In genomic region chr2:55965966-55966365, GRCh38 we compare ENCODE assay signal across 14 cellular contexts. TPM values are rescaled to one million over a fixed set of nuclear protein-coding genes. Genes with fewer than 3 reads are reported as not detected.
DNase-seq lines count a peak whose midpoint lies in the region; ATAC-seq and TF ChIP-seq lines count a peak whose summit lies in the region.
"Had no signal": no experiment of that assay in that cellular context is flagged by ENCODE, and none has a peak within 500 bp of the region (broad histone marks: within the 10 kb centered on the region; RNA-seq: fewer than 3 reads in every experiment).

No MANE protein-coding gene starts in this region.

- DNase-seq in GM03348 (ENCODE audit: low spot score) = peak; percentile 15
- no peak for DNase-seq in body of pancreas
- DNase-seq in left ventricle myocardium superior = no peak
- no peak for DNase-seq in sciatic nerve (ENCODE audit: low spot score)
- DNase-seq in activated CD4-positive, alpha-beta T cell treated with anti-CD3 and anti-CD28 coated beads for 1 hour = no peak
- DNase-seq in activated T-cell treated with anti-CD3 and anti-CD28 coated beads, Interleukin-2, amount 50 U/mL, for 48 hours = no peak
- DNase-seq in GM19240 (ENCODE audit: insufficient read length, low spot score) = no peak
- DNase-seq: NCI-H2171; RPMI8226; small intestine; stimulated activated naive B cell treated with anti-CD40 and anti-IgM and Interleukin-4, amounts not matched to agents 10 μg/mL and 1 μg/mL and 100 μg/mL, for 72 hours had no signal

- peak overlapping the region in 3 of 4 donors; percentile 59 to 63 (median 61) for H3K27ac ChIP-seq in body of pancreas
- H3K27ac ChIP-seq: neutrophil had no signal

- no peaks in the 10 kb centered on the region for H3K9me3 ChIP-seq in body of pancreas
- H3K9me3 ChIP-seq: neutrophil had no signal

- TF ChIP-seq POLR2A in body of pancreas (IDR thresholded peaks at IDR 0.05) = no peak

- intact Hi-C loops in body of pancreas (cut with DNase I) = loop anchor here (10.0 kb wide), 1 partner anchor 169 kb away; no protein-coding TSS in a partner anchor
- intact Hi-C loops in left ventricle myocardium superior (cut with micrococcal nuclease) = loop anchor here (10.0 kb wide), 1 partner anchor 191 kb away; no protein-coding TSS in a partner anchor
- intact Hi-C loops in sciatic nerve (cut with DNase I) = no loop called here

- no peak overlapping the region for H3K4me3 ChIP-seq in body of pancreas

- no peaks in the 10 kb centered on the region for H3K36me3 ChIP-seq in body of pancreas (replicated peaks in 1 of 2; ENCODE audit: insufficient read depth in 1 of 2, low read depth in 2 of 2)
- H3K36me3 ChIP-seq: neutrophil had no signal

- 19 to 24% methylated on average over 3 of the region's 3 CpGs for WGBS in body of pancreas, 2 donors

- no peak for TF ChIP-seq CTCF in body of pancreas (IDR thresholded peaks at IDR 0.05)

- ATAC-seq in body of pancreas = peak; percentile 11
- ATAC-seq in left ventricle myocardium superior = peak; percentile 53
- ATAC-seq in sciatic nerve = peak; percentile 54
- no peak for ATAC-seq in GM18511 (IDR thresholded peaks at IDR 0.05; ENCODE audit: unreplicated experiment)
- ATAC-seq: stimulated activated naive B cell treated with anti-CD40 and anti-IgM and Interleukin-4, amounts not matched to agents 10 μg/mL and 1 μg/mL and 100 μg/mL, for 72 hours had no signal

- no peaks in the 10 kb centered on the region for H3K27me3 ChIP-seq in body of pancreas

- H3K4me1 ChIP-seq in body of pancreas = peaks cover 21% of the 10 kb centered on the region

RNA-seq across cellular contexts. Expression of gene EFEMP1, which starts 42.4 kb away (rescaled TPM):
- 100 to 1,000 TPM in 1 of 2 donors, 10 to 100 TPM in 1; 25.1 to 129 TPM for total RNA-seq in body of pancreas
- 50.7 TPM for total RNA-seq in left ventricle myocardium superior
- total RNA-seq in sciatic nerve = 139 TPM
- total RNA-seq: T-helper 1 cell treated with Interleukin-12 subunit alpha and Interleukin-12 subunit beta and Interleukin-4 antibody, amounts not matched to agents 30 ng/mL and 1 ng/mL, for 36 hours had no signal
